In the genomic region with DNA sequence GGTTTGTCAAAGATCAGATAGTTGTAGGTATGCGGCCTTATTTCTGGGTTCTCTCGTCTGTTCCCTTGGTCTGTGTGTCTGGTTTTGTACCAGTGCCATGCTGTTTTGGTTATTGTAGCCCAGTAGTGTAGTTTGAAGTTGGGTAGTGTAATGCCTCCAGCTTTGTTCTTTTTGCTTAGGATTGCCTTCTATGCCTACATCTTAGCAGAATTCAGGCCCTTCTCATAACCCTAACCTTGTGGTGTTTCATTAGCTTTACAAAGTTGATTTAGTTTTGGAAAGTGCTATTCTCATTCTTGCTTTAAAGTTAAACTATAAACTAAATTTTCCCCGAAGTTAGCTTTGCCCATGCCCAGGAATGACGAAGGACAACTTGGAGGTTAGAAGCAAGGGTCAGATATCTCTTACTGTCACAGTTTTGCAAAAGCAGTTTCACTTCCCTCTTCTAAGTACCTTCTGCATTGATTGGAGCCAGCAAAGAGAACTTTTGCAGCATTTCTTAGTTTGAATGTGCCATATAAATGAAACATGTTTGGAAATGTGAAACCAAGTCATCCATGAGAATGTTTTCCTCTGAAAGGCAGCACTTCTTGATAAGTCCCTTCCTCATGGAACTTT, we compare ENCODE assay signal across 9 cellular contexts.
A peak's percentile ranks its signal among the peaks of the same experiment; 100 is the strongest.
DNase-seq lines count a peak whose midpoint lies in the region; ATAC-seq and TF ChIP-seq lines count a peak whose summit lies in the region.
"Had no signal": no experiment of that assay in that cellular context is flagged by ENCODE, and none has a peak within 500 bp of the region (broad histone marks: within the 10 kb centered on the region; RNA-seq: fewer than 3 reads in every experiment).

No MANE protein-coding gene starts in this region.

- H3K9me3 Mint-ChIP-seq in activated T-helper 2 cell treated with anti-CD3 and anti-CD28 coated beads, Interferon-gamma antibody, Interleukin-2, Interleukin-4, amounts not matched to agents 10 μg/mL and 5 μg/mL and 100 μg/mL, durations not matched to agents 14 hours and 24 hours and 36 hours = peaks cover 4% of the 10 kb centered on the region

- POLR2A ChIA-PET in GM10248 (lab: Yijun Ruan, JAX) = no interaction called here

- peak; percentile 38 for DNase-seq in GM10248 (ENCODE audit: extremely low spot score)
- peak; percentile 47 to 51 for DNase-seq in NOMO-1 (lab: John Stamatoyannopoulos, UW; ENCODE audit: unreplicated experiment in 2 of 2)
- DNase-seq in activated T-helper 2 cell treated with anti-CD3 and anti-CD28 coated beads, Interferon-gamma antibody, Interleukin-2, Interleukin-4, amounts not matched to agents 10 μg/mL and 5 μg/mL and 100 μg/mL, durations not matched to agents 14 hours and 24 hours and 36 hours (ENCODE audit: low spot score) = no peak
- no peak for DNase-seq in islet precursor cell
- DNase-seq in sciatic nerve (ENCODE audit: low spot score) = no peak
- no peak for DNase-seq in mucosa of gallbladder (ENCODE audit: low spot score)

- TF ChIP-seq CTCF in GM10248 (IDR thresholded peaks at IDR 0.05; ENCODE audit: control extremely low read depth, extremely low read depth, low read depth, missing control alignments) = no peak

- no peaks in the 10 kb centered on the region for H3K36me3 Mint-ChIP-seq in activated T-helper 2 cell treated with anti-CD3 and anti-CD28 coated beads, Interferon-gamma antibody, Interleukin-2, Interleukin-4, amounts not matched to agents 10 μg/mL and 5 μg/mL and 100 μg/mL, durations not matched to agents 14 hours and 24 hours and 36 hours (ENCODE audit: low read depth)

- no peak overlapping the region for H3K27ac Mint-ChIP-seq in activated T-helper 2 cell treated with anti-CD3 and anti-CD28 coated beads, Interferon-gamma antibody, Interleukin-2, Interleukin-4, amounts not matched to agents 10 μg/mL and 5 μg/mL and 100 μg/mL, durations not matched to agents 14 hours and 24 hours and 36 hours

- CTCF ChIA-PET in GM10248 (lab: Yijun Ruan, JAX) = interaction anchor here (1.4 kb wide), 1 partner anchor 12 kb away, joined by 3 read pairs; no protein-coding TSS in a partner anchor

- peaks cover 2% of the 10 kb centered on the region for H3K4me1 Mint-ChIP-seq in activated T-helper 2 cell treated with anti-CD3 and anti-CD28 coated beads, Interferon-gamma antibody, Interleukin-2, Interleukin-4, amounts not matched to agents 10 μg/mL and 5 μg/mL and 100 μg/mL, durations not matched to agents 14 hours and 24 hours and 36 hours (ENCODE audit: low read depth)

- no peak overlapping the region for H3K4me3 Mint-ChIP-seq in activated T-helper 2 cell treated with anti-CD3 and anti-CD28 coated beads, Interferon-gamma antibody, Interleukin-2, Interleukin-4, amounts not matched to agents 10 μg/mL and 5 μg/mL and 100 μg/mL, durations not matched to agents 14 hours and 24 hours and 36 hours (ENCODE audit: low read depth)

- ATAC-seq in GM19351 (IDR thresholded peaks at IDR 0.05; ENCODE audit: unreplicated experiment) (peak; percentile 95), HG03025 (IDR thresholded peaks at IDR 0.05; ENCODE audit: low FRiP score, unreplicated experiment) (peak; percentile 82), sciatic nerve (no peak)
- ATAC-seq: Panc1 had no signal

- peaks cover 7% of the 10 kb centered on the region for H3K27me3 Mint-ChIP-seq in activated T-helper 2 cell treated with anti-CD3 and anti-CD28 coated beads, Interferon-gamma antibody, Interleukin-2, Interleukin-4, amounts not matched to agents 10 μg/mL and 5 μg/mL and 100 μg/mL, durations not matched to agents 14 hours and 24 hours and 36 hours (ENCODE audit: low read depth)

- intact Hi-C loops in activated T-helper 2 cell treated with anti-CD3 and anti-CD28 coated beads, Interferon-gamma antibody, Interleukin-2, Interleukin-4, amounts not matched to agents 10 μg/mL and 5 μg/mL and 100 μg/mL, durations not matched to agents 14 hours and 24 hours and 36 hours (cut with micrococcal nuclease) = no loop called here
- intact Hi-C loops in sciatic nerve (cut with DNase I) = no loop called here

Comparison
In these comparisons a context has a peak if more than half of its experiments do, and no peak if none do; other contexts are left out.
1. DNase-seq: peak in GM10248 (single experiment) and NOMO-1 (2 of 2); none in activated T-helper 2 cell treated with anti-CD3 and anti-CD28 coated beads, Interferon-gamma antibody, Interleukin-2, Interleukin-4, amounts not matched to agents 10 μg/mL and 5 μg/mL and 100 μg/mL, durations not matched to agents 14 hours and 24 hours and 36 hours (single experiment), islet precursor cell (single experiment), sciatic nerve (single experiment) and mucosa of gallbladder (single experiment).